In the genomic region with DNA sequence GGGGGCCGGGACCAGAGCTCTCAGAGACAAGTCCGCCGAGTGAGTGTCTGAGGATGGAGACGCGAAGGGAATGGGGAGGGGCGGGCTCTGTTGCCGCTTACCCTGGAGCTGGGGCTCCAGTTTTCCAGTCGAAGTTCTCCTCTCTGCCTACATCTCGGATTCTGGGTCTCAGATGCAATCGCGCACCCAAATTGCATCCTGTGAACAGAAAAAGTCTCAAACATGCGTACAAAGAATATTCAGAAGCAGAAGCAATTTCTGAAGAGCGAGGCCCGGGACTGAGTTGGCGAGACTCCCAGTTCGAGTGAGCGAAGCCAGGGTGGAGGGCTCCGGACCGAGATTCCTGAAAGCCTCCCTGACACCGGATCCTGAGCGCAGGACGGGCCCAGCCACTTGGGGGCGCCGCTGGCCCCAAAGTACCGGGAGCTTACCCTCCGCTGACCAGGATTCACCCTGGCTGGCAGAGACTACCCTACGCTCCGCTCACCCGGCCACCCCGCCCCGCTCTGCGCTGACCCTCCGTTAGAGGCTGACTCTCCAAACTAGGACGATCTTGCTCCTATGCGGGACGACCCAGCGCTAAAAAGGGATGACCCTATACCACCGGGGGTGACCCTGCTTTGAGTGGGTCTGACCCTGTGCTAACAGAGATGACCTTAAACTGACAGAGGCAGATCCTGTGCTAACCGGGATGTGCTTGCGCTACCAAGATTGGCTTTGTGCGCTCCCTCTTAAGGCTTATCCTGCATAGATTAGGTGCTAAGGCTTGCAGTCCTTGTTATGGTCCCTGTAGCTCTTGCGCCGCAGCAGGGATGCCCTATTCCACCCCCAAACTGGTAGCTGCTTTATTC, we compare ENCODE assay signal across 9 cellular contexts. TPM values are rescaled to one million over a fixed set of nuclear protein-coding genes. Genes with fewer than 3 reads are reported as not detected.
DNase-seq lines count a peak whose midpoint lies in the region; ATAC-seq and TF ChIP-seq lines count a peak whose summit lies in the region.
"Had no signal": no experiment of that assay in that cellular context is flagged by ENCODE, and none has a peak within 500 bp of the region (broad histone marks: within the 10 kb centered on the region; RNA-seq: fewer than 3 reads in every experiment).

No MANE protein-coding gene starts in this region.

- H4K8ac ChIP-seq in mesenchymal stem cell (ENCODE audit: low read length) = no peak overlapping the region

- no peak overlapping the region for H3K4me3 Mint-ChIP-seq in CD8-positive, alpha-beta T cell

- H3K79me1 ChIP-seq in mesenchymal stem cell (replicated peaks; ENCODE audit: low read length, poor library complexity, severe bottlenecking) = no peaks in the 10 kb centered on the region

- no peak overlapping the region for H3K9ac ChIP-seq in mesenchymal stem cell (ENCODE audit: low read length)

- H4K91ac ChIP-seq in mesenchymal stem cell (ENCODE audit: low read length) = no peak overlapping the region

- H3K4me3 ChIP-seq in AG10803 (ENCODE audit: low read length) (no peak overlapping the region), body of pancreas (no peak overlapping the region), right lobe of liver (peak overlapping the region in 2 of 3 donors; percentile 7 to 26), mesenchymal stem cell (ENCODE audit: insufficient read depth in 1 of 2, low read depth in 1 of 2, low read length in 2 of 2) (no peak overlapping the region)
- H3K4me3 ChIP-seq in CD8-positive, alpha-beta T cell (ENCODE audit: low read depth, low read length) = no peak overlapping the region

- TF ChIP-seq POLR2A in body of pancreas (IDR thresholded peaks at IDR 0.05) (no peak), right lobe of liver (IDR thresholded peaks at IDR 0.05) (no peak)

- CTCF ChIA-PET in HEK293T (lab: Yijun Ruan, JAX) = interaction anchor here (0.8 to 2.5 kb wide), 13 partner anchors 9 to 305 kb away, joined by 3 to 12 read pairs (median 5); a partner anchor contains a TSS
- CTCF ChIA-PET in CD8-positive, alpha-beta T cell (lab: Charles Lee) = interaction anchor here (1.6 to 2.1 kb wide), 2 partner anchors 12 to 14 kb away, joined by 5 to 10 read pairs; a partner anchor contains a TSS

- H3K27ac ChIP-seq in body of pancreas = no peak overlapping the region
- no peak overlapping the region for H3K27ac ChIP-seq in right lobe of liver
- no peak overlapping the region for H3K27ac ChIP-seq in mesenchymal stem cell (ENCODE audit: low read length, poor library complexity, severe bottlenecking)
- no peak overlapping the region for H3K27ac ChIP-seq in CD8-positive, alpha-beta T cell (ENCODE audit: low read depth, low read length)

- H3K4me1 ChIP-seq in body of pancreas (peaks cover 4% of the 10 kb centered on the region), right lobe of liver (peaks cover 0 to 8% (median 1%) of the 10 kb centered on the region in 4 donors), mesenchymal stem cell (ENCODE audit: control insufficient read depth, insufficient read depth, low read depth, low read length) (peaks cover 4% of the 10 kb centered on the region)
- H3K4me1 ChIP-seq in CD8-positive, alpha-beta T cell (ENCODE audit: insufficient read depth, low read length) = peaks cover 3% of the 10 kb centered on the region

- H3K14ac ChIP-seq in mesenchymal stem cell (ENCODE audit: low read length in 2 of 2) = no peak overlapping the region

- DNase-seq in AG10803 (ENCODE audit: low read depth) (no peak), HEK293T (ENCODE audit: extremely low spot score) (peak; percentile 66), body of pancreas (peak; percentile 39 to 60 (median 50)), right lobe of liver (peak; percentile 77 to 81 (median 77)), mesenchymal stem cell (no peak), NCI-H2107 (lab: John Stamatoyannopoulos, UW) (no peak)
- DNase-seq in NK-92 treated with Interleukin-12 subunit alpha and Interleukin-12 subunit beta, amount 100 ng/mL, for 24 hours (lab: John Stamatoyannopoulos, UW) = no peak
- no peak for DNase-seq in CD8-positive, alpha-beta T cell
- DNase-seq: NCI-H1048 had no signal

- H3K27ac Mint-ChIP-seq in CD8-positive, alpha-beta T cell = no peak overlapping the region

- H3K36me3 ChIP-seq in body of pancreas (replicated peaks in 1 of 2; ENCODE audit: insufficient read depth in 1 of 2, low read depth in 2 of 2) = no peaks in the 10 kb centered on the region
- no peaks in the 10 kb centered on the region for H3K36me3 ChIP-seq in right lobe of liver
- H3K36me3 ChIP-seq in mesenchymal stem cell (ENCODE audit: control insufficient read depth in 1 of 2, insufficient read depth in 2 of 2, low read depth in 1 of 2, low read length in 2 of 2) = no peaks in the 10 kb centered on the region
- H3K36me3 ChIP-seq in CD8-positive, alpha-beta T cell (ENCODE audit: insufficient read depth, low read length) = no peaks in the 10 kb centered on the region

- H3K9me3 Mint-ChIP-seq in CD8-positive, alpha-beta T cell = no peaks in the 10 kb centered on the region

- H2AFZ ChIP-seq in mesenchymal stem cell (ENCODE audit: low read depth, low read length) = no peak overlapping the region

- H2BK12ac ChIP-seq in mesenchymal stem cell (ENCODE audit: low read length in 2 of 2) = no peak overlapping the region

- H3K18ac ChIP-seq in mesenchymal stem cell (ENCODE audit: low read depth in 1 of 2, low read length in 2 of 2) = no peak overlapping the region

- no peak overlapping the region for H2AK5ac ChIP-seq in mesenchymal stem cell (ENCODE audit: low read length, severe bottlenecking)

- H3K36me3 Mint-ChIP-seq in CD8-positive, alpha-beta T cell = no peaks in the 10 kb centered on the region

- ATAC-seq in body of pancreas (peak; percentile 69), right lobe of liver (peak; percentile 98 to 99 (median 98))
- ATAC-seq in CD8-positive, alpha-beta T cell = no peak

- H3K23ac ChIP-seq in mesenchymal stem cell (ENCODE audit: low read length in 2 of 2) = no peak overlapping the region

- peaks cover 79% of the 10 kb centered on the region for H3K27me3 Mint-ChIP-seq in CD8-positive, alpha-beta T cell (ENCODE audit: low read depth)

- intact Hi-C loops in body of pancreas (cut with DNase I) = no loop called here
- intact Hi-C loops in right lobe of liver (cut with DNase I) = loop anchor here in 1 of 2 donors (10.0 kb wide), 1 partner anchor 85 kb away; no protein-coding TSS in a partner anchor
- intact Hi-C loops in CD8-positive, alpha-beta T cell (cut with DNase I, micrococcal nuclease) = no loop called here

- H3K4ac ChIP-seq in mesenchymal stem cell (ENCODE audit: low read depth in 1 of 2, low read length in 2 of 2) = no peak overlapping the region

- H3K27me3 ChIP-seq in body of pancreas (peaks cover 0 to 33% of the 10 kb centered on the region in 2 donors), right lobe of liver (peaks cover 0 to 12% of the 10 kb centered on the region in 2 donors), mesenchymal stem cell (ENCODE audit: control insufficient read depth in 1 of 2, insufficient read depth in 1 of 2, low read length in 2 of 2) (peaks cover 81 to 90% of the 10 kb centered on the region in 2 experiments)
- peaks cover 58% of the 10 kb centered on the region for H3K27me3 ChIP-seq in CD8-positive, alpha-beta T cell (ENCODE audit: insufficient read depth, low read length)

- peak; percentile 54 for TF ChIP-seq CTCF in AG10803 (conservative IDR thresholded peaks at IDR 0.05; ENCODE audit: low read length)
- peak in 6 of 7 experiments; percentile 38 to 60 (median 50) for TF ChIP-seq CTCF in body of pancreas (IDR thresholded peaks at IDR 0.05)
- TF ChIP-seq CTCF in right lobe of liver (IDR thresholded peaks at IDR 0.05) = peak; percentile 74 to 88 (median 79)
- TF ChIP-seq CTCF in CD8-positive, alpha-beta T cell (IDR thresholded peaks at IDR 0.05) = no peak

- H2BK120ac ChIP-seq in mesenchymal stem cell (ENCODE audit: low read depth, low read length) = no peak overlapping the region

- 6 to 7% methylated on average over 31 to 43 of the region's 43 CpGs for WGBS in body of pancreas, 2 donors
- WGBS in right lobe of liver (ENCODE audit: insufficient coverage, low coverage, low lambda C conversion rate, missing lambda C conversion rate) = 12% methylated on average over 13 of the region's 43 CpGs
- WGBS in mesenchymal stem cell = 17% methylated on average over 43 of the region's 43 CpGs

- H3K9me3 ChIP-seq in body of pancreas (no peaks in the 10 kb centered on the region), right lobe of liver (no peaks in the 10 kb centered on the region), mesenchymal stem cell (ENCODE audit: control insufficient read depth, low read length) (no peaks in the 10 kb centered on the region)
- no peaks in the 10 kb centered on the region for H3K9me3 ChIP-seq in CD8-positive, alpha-beta T cell (ENCODE audit: low read length)

- H3K4me1 Mint-ChIP-seq in CD8-positive, alpha-beta T cell (ENCODE audit: low read depth) = peaks cover 8% of the 10 kb centered on the region

- H2BK15ac ChIP-seq in mesenchymal stem cell (ENCODE audit: low read depth, poor library complexity, severe bottlenecking) = no peak overlapping the region

- POLR2A ChIA-PET in HEK293T (lab: Yijun Ruan, JAX) = interaction anchor here (1.0 to 2.8 kb wide), 5 partner anchors 9 to 58 kb away, joined by 3 to 19 read pairs (median 4); a partner anchor contains a TSS
- POLR2A ChIA-PET in CD8-positive, alpha-beta T cell (lab: Charles Lee) = no interaction called here

- H3K4me2 ChIP-seq in mesenchymal stem cell (ENCODE audit: low read length, poor library complexity, severe bottlenecking) = no peak overlapping the region

- no peak overlapping the region for H2BK5ac ChIP-seq in mesenchymal stem cell (ENCODE audit: low read depth, low read length, poor library complexity, severe bottlenecking)

TF ChIP-seq in HEK293T, 16 proteins besides CTCF, POLR2A, EP300 and RAD21 (continues in another document):
- TF ChIP-seq CTBP1 (IDR thresholded peaks at IDR 0.05; ENCODE audit: borderline replicate concordance) (no peak), L3MBTL2 (conservative IDR thresholded peaks at IDR 0.05) (no peak), BHLHE40 (IDR thresholded peaks at IDR 0.05; ENCODE audit: borderline replicate concordance) (no peak), ZNF384 (IDR thresholded peaks at IDR 0.05) (no peak)

RNA-seq across cellular contexts. Expression of a gene that starts 12.1 kb away (rescaled TPM):
- total RNA-seq in body of pancreas (under 1 TPM in 1 of 2 donors, not detected in 1; 0.26 TPM), right lobe of liver (under 1 TPM; 0.25 to 0.86 (median 0.41) TPM)
- polyA plus RNA-seq in mesenchymal stem cell (2013, experiment 1 of 2) = not detected
- not detected for polyA plus RNA-seq in mesenchymal stem cell (2013, experiment 2 of 2)
- total RNA-seq in CD8-positive, alpha-beta T cell = under 1 TPM; 0.35 to 0.56 TPM

RNA-seq across cellular contexts. Expression of a gene that starts 33.8 kb away (rescaled TPM):
- total RNA-seq in body of pancreas = not detected
- not detected for total RNA-seq in right lobe of liver
- not detected for polyA plus RNA-seq in mesenchymal stem cell (2013, experiment 1 of 2)
- not detected for polyA plus RNA-seq in mesenchymal stem cell (2013, experiment 2 of 2)
- not detected for total RNA-seq in CD8-positive, alpha-beta T cell

Comparison
In these comparisons a context has a peak if more than half of its experiments do, and no peak if none do; other contexts are left out.
1. DNase-seq: peak in HEK293T (single experiment), body of pancreas (4 of 4) and right lobe of liver (3 of 3); none in AG10803 (single experiment), NK-92 treated with Interleukin-12 subunit alpha and Interleukin-12 subunit beta, amount 100 ng/mL, for 24 hours (single experiment), mesenchymal stem cell (single experiment), CD8-positive, alpha-beta T cell (0 of 7) and NCI-H2107 (single experiment).
2. H3K4me3 ChIP-seq: peak in right lobe of liver (2 of 3); none in AG10803 (single experiment), body of pancreas (0 of 2), mesenchymal stem cell (0 of 2) and CD8-positive, alpha-beta T cell (single experiment).